Comparison of ENCODE assay signal across 8 cellular contexts in genomic region chr14:99605299-99605961, GRCh38. TPM values are rescaled to one million over a fixed set of nuclear protein-coding genes. Genes with fewer than 3 reads are reported as not detected.
DNase-seq lines count a peak whose midpoint lies in the region; ATAC-seq, FAIRE-seq and TF ChIP-seq lines count a peak whose summit lies in the region.

No MANE protein-coding gene starts in this region.

- no peaks in the 10 kb centered on the region for H3K36me3 Mint-ChIP-seq in activated naive CD8-positive, alpha-beta T cell treated with anti-CD3 and anti-CD28 coated beads, Interleukin-2, amount 10 ng/mL, durations not matched to agents 7 days and 5 days

- POLR2A ChIA-PET in activated naive CD8-positive, alpha-beta T cell treated with anti-CD3 and anti-CD28 coated beads, Interleukin-2, amount 10 ng/mL, durations not matched to agents 7 days and 5 days (lab: Charles Lee), result interaction anchor here (1.0 to 3.7 kb wide), 6 partner anchors 11 to 461 kb away, joined by 3 to 26 read pairs (median 6); partner anchors contain the start of genes CCNK and SETD3

- no peaks in the 10 kb centered on the region for H3K9me3 Mint-ChIP-seq in activated naive CD8-positive, alpha-beta T cell treated with anti-CD3 and anti-CD28 coated beads, Interleukin-2, amount 10 ng/mL, durations not matched to agents 7 days and 5 days

- peak overlapping the region; percentile 94 for H3K27ac Mint-ChIP-seq in activated naive CD8-positive, alpha-beta T cell treated with anti-CD3 and anti-CD28 coated beads, Interleukin-2, amount 10 ng/mL, durations not matched to agents 7 days and 5 days

- H3K27ac ChIP-seq in rectal smooth muscle tissue (ENCODE audit: low read depth, low read length), result no peak overlapping the region
- peak overlapping the region; percentile 89 for H3K27ac ChIP-seq in vagina

- H3K27me3 Mint-ChIP-seq in activated naive CD8-positive, alpha-beta T cell treated with anti-CD3 and anti-CD28 coated beads, Interleukin-2, amount 10 ng/mL, durations not matched to agents 7 days and 5 days, result peaks cover 7% of the 10 kb centered on the region

- intact Hi-C loops in left cardiac atrium (cut with DNase I) (loop anchor here in 1 of 2 donors (5.0 kb wide), 1 partner anchor 83 kb away; no protein-coding TSS in a partner anchor), vagina (cut with DNase I) (no loop called here)

- H3K4me1 ChIP-seq in rectal smooth muscle tissue (ENCODE audit: control insufficient read depth, insufficient read depth, low read length), result peaks cover 8% of the 10 kb centered on the region
- peaks cover 46% of the 10 kb centered on the region for H3K4me1 ChIP-seq in vagina

- H3K4me3 Mint-ChIP-seq in activated naive CD8-positive, alpha-beta T cell treated with anti-CD3 and anti-CD28 coated beads, Interleukin-2, amount 10 ng/mL, durations not matched to agents 7 days and 5 days, result peak overlapping the region; percentile 90

- TF ChIP-seq CTCF in NB4 (IDR thresholded peaks at IDR 0.05; ENCODE audit: low read depth, low read length), result no peak
- TF ChIP-seq CTCF in vagina (IDR thresholded peaks at IDR 0.05), result no peak

- peaks cover 19% of the 10 kb centered on the region for H3K4me1 Mint-ChIP-seq in activated naive CD8-positive, alpha-beta T cell treated with anti-CD3 and anti-CD28 coated beads, Interleukin-2, amount 10 ng/mL, durations not matched to agents 7 days and 5 days

- peak; percentile 28 for ATAC-seq in activated naive CD8-positive, alpha-beta T cell treated with anti-CD3 and anti-CD28 coated beads, Interleukin-2, amount 10 ng/mL, durations not matched to agents 7 days and 5 days (ENCODE audit: low read depth)
- peak; percentile 12 to 45 for ATAC-seq in left cardiac atrium

- FAIRE-seq in GM19239 (lab: Jason Lieb, UNC), result no peak

- DNase-seq in 8988T (peak; percentile 86), GM19239 (ENCODE audit: insufficient read length, low spot score) (peak; percentile 52), NB4 (ENCODE audit: low read depth) (peak; percentile 65), SW480 (ENCODE audit: low spot score) (peak; percentile 77), left cardiac atrium (peak; percentile 66), vagina (ENCODE audit: extremely low spot score in 2 of 2) (no peak)
- peak; percentile 83 for DNase-seq in activated naive CD8-positive, alpha-beta T cell treated with anti-CD3 and anti-CD28 coated beads, Interleukin-2, amount 10 ng/mL, durations not matched to agents 7 days and 5 days

- H3K36me3 ChIP-seq in rectal smooth muscle tissue (ENCODE audit: control insufficient read depth, insufficient read depth, low read length) (no peaks in the 10 kb centered on the region), vagina (no peaks in the 10 kb centered on the region)

- peak overlapping the region; percentile 66 for H3K4me3 ChIP-seq in NB4 (ENCODE audit: low read depth, low read length)
- peak overlapping the region; percentile 76 for H3K4me3 ChIP-seq in rectal smooth muscle tissue (ENCODE audit: low read length)
- H3K4me3 ChIP-seq in vagina, result peak overlapping the region; percentile 83 to 87

- TF ChIP-seq POLR2A in NB4 (IDR thresholded peaks at IDR 0.05; ENCODE audit: extremely low read depth, insufficient read length) (no peak), vagina (IDR thresholded peaks at IDR 0.05) (no peak)

- H3K9ac ChIP-seq in rectal smooth muscle tissue (ENCODE audit: low read length), result peak overlapping the region; percentile 34

- H3K27me3 ChIP-seq in rectal smooth muscle tissue (ENCODE audit: control insufficient read depth, insufficient read depth, low read length) (no peaks in the 10 kb centered on the region), vagina (no peaks in the 10 kb centered on the region)

- H3K9me3 ChIP-seq in vagina, result no peaks in the 10 kb centered on the region

RNA-seq across cellular contexts. Expression of gene CCDC85C, which starts 1.4 kb away (rescaled TPM):
- total RNA-seq in activated naive CD8-positive, alpha-beta T cell treated with anti-CD3 and anti-CD28 coated beads, Interleukin-2, amount 10 ng/mL, durations not matched to agents 7 days and 5 days, result 10 to 100 TPM; 11.8 to 13.3 TPM
- 10 to 100 TPM; 21.4 to 24.7 TPM for total RNA-seq in left cardiac atrium
- total RNA-seq in vagina, result 6.9 TPM

RNA-seq across cellular contexts. Expression of gene HHIPL1, which starts 39.5 kb away (rescaled TPM):
- under 1 TPM; 0.17 TPM for total RNA-seq in activated naive CD8-positive, alpha-beta T cell treated with anti-CD3 and anti-CD28 coated beads, Interleukin-2, amount 10 ng/mL, durations not matched to agents 7 days and 5 days
- total RNA-seq in left cardiac atrium (1 to 10 TPM; 2.1 to 2.6 TPM), vagina (5.9 TPM)

Comparison
In these comparisons a context has a peak if more than half of its experiments do, and no peak if none do; other contexts are left out.
1. DNase-seq: peak in 8988T (single experiment), GM19239 (single experiment), NB4 (single experiment), SW480 (single experiment), activated naive CD8-positive, alpha-beta T cell treated with anti-CD3 and anti-CD28 coated beads, Interleukin-2, amount 10 ng/mL, durations not matched to agents 7 days and 5 days (single experiment) and left cardiac atrium (single experiment); none in vagina (0 of 2).
2. Peak in every context shown above with its lines, with median percentiles within 50 percentile points of each other: H3K4me3 ChIP-seq.